ENCODE assay signal across 8 cellular contexts in the genomic region with DNA sequence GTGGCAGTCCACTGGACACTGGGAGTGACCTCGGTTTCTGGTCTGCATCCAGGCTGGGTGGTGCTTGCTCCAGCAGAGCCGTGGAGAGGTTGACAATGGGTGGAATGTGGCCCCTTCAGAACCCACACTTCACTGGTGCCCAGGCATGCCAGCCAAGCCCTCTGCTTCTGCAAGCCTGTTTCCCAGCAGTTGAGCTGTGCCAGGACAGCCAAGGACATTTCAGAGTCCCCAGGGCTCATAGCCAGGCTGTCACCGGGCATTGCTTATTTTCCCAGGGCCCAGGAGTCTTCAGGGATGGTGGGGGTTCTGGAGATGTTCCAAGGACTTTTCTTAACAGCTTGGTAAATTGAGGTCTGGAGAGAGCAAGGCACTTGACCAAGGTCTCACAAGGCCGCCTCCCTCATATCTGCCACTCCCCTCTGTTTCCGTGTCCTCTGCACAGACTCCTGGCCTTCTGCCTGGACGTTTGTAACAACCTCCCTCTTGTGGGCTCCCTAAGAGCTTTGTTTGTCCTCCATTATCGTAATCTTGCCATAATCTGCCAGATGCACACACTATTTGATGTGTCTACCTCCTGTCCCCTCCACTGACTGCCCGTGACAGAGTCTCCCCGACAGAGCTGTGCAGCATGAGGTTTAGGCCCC. TPM values are rescaled to one million over a fixed set of nuclear protein-coding genes. Genes with fewer than 3 reads are reported as not detected.
DNase-seq lines count a peak whose midpoint lies in the region; ATAC-seq and TF ChIP-seq lines count a peak whose summit lies in the region.

No MANE protein-coding gene starts in this region.

- H3K9me3 ChIP-seq in WERI-Rb-1 (ENCODE audit: severe bottlenecking), result no peaks in the 10 kb centered on the region
- no peaks in the 10 kb centered on the region for H3K9me3 ChIP-seq in heart left ventricle
- no peaks in the 10 kb centered on the region for H3K9me3 ChIP-seq in effector memory CD4-positive, alpha-beta T cell (ENCODE audit: control insufficient read depth, low read length)

- DNase-seq in GM03348 (ENCODE audit: low spot score), result peak; percentile 56
- DNase-seq in WERI-Rb-1, result peak; percentile 71
- DNase-seq in heart left ventricle, result peak in 4 of 5 donors; percentile 62 to 84 (median 75)
- DNase-seq in effector memory CD4-positive, alpha-beta T cell, result no peak
- no peak for DNase-seq in NCI-H1694 treated with DMSO at 0.1 percent for 48 hours (lab: John Stamatoyannopoulos, UW)
- no peak for DNase-seq in stimulated activated naive B cell treated with anti-CD40 and anti-IgM and Interleukin-4, amounts not matched to agents 10 μg/mL and 1 μg/mL and 100 μg/mL, for 72 hours

- no peaks in the 10 kb centered on the region for H3K27me3 Mint-ChIP-seq in stimulated activated naive B cell treated with anti-CD40 and anti-IgM and Interleukin-4, amounts not matched to agents 10 μg/mL and 1 μg/mL and 100 μg/mL, for 72 hours

- H3K9me3 Mint-ChIP-seq in stimulated activated naive B cell treated with anti-CD40 and anti-IgM and Interleukin-4, amounts not matched to agents 10 μg/mL and 1 μg/mL and 100 μg/mL, for 72 hours, result no peaks in the 10 kb centered on the region

- TF ChIP-seq POLR2A in heart left ventricle (IDR thresholded peaks at IDR 0.05), result no peak

- H3K4me1 ChIP-seq in heart left ventricle, result peaks cover 30 to 100% (median 97%) of the 10 kb centered on the region in 12 donors
- H3K4me1 ChIP-seq in rectal smooth muscle tissue (ENCODE audit: control insufficient read depth, insufficient read depth, low read length), result peaks cover 42% of the 10 kb centered on the region
- no peaks in the 10 kb centered on the region for H3K4me1 ChIP-seq in effector memory CD4-positive, alpha-beta T cell (ENCODE audit: control insufficient read depth, insufficient read depth, low read length, poor library complexity, severe bottlenecking)

- ATAC-seq in heart left ventricle, result peak; percentile 55 to 76 (median 69)
- no peak for ATAC-seq in HG03342 (IDR thresholded peaks at IDR 0.05; ENCODE audit: unreplicated experiment)
- ATAC-seq in stimulated activated naive B cell treated with anti-CD40 and anti-IgM and Interleukin-4, amounts not matched to agents 10 μg/mL and 1 μg/mL and 100 μg/mL, for 72 hours (replicated peaks), result no peak

- WGBS in heart left ventricle, 4 donors, result 8 to 18% (median 15%) methylated on average over 9 of the region's 9 CpGs

- intact Hi-C loops in heart left ventricle (cut with DNase I), result loop anchor here in 2 of 10 donors (1.0 to 2.0 kb wide), 2 partner anchors 11 to 19 kb away; no protein-coding TSS in a partner anchor

- no peak overlapping the region for H3K4me3 Mint-ChIP-seq in stimulated activated naive B cell treated with anti-CD40 and anti-IgM and Interleukin-4, amounts not matched to agents 10 μg/mL and 1 μg/mL and 100 μg/mL, for 72 hours

- H3K27me3 ChIP-seq in WERI-Rb-1 (ENCODE audit: insufficient read depth, low read depth, severe bottlenecking), result no peaks in the 10 kb centered on the region
- no peaks in the 10 kb centered on the region for H3K27me3 ChIP-seq in heart left ventricle
- no peaks in the 10 kb centered on the region for H3K27me3 ChIP-seq in rectal smooth muscle tissue (ENCODE audit: control insufficient read depth, insufficient read depth, low read length)
- H3K27me3 ChIP-seq in effector memory CD4-positive, alpha-beta T cell (replicated peaks; ENCODE audit: control insufficient read depth, insufficient read depth, low read length, poor library complexity, severe bottlenecking), result no peaks in the 10 kb centered on the region

- H3K27ac ChIP-seq in WERI-Rb-1 (peak overlapping the region; percentile 93), heart left ventricle (peak overlapping the region; percentile 66 to 92 (median 85)), rectal smooth muscle tissue (ENCODE audit: low read depth, low read length) (peak overlapping the region; percentile 3)
- no peak overlapping the region for H3K27ac ChIP-seq in effector memory CD4-positive, alpha-beta T cell (ENCODE audit: insufficient read depth, low read length, poor library complexity, severe bottlenecking)

- no peaks in the 10 kb centered on the region for H3K36me3 Mint-ChIP-seq in stimulated activated naive B cell treated with anti-CD40 and anti-IgM and Interleukin-4, amounts not matched to agents 10 μg/mL and 1 μg/mL and 100 μg/mL, for 72 hours

- H3K36me3 ChIP-seq in WERI-Rb-1, result peaks cover 11% of the 10 kb centered on the region
- H3K36me3 ChIP-seq in heart left ventricle, result peaks cover 0 to 3% (median 0%) of the 10 kb centered on the region in 9 donors
- H3K36me3 ChIP-seq in rectal smooth muscle tissue (ENCODE audit: control insufficient read depth, insufficient read depth, low read length), result peaks cover 3% of the 10 kb centered on the region
- H3K36me3 ChIP-seq in effector memory CD4-positive, alpha-beta T cell (ENCODE audit: control insufficient read depth, insufficient read depth, low read length), result no peaks in the 10 kb centered on the region

- TF ChIP-seq CTCF in WERI-Rb-1 (IDR thresholded peaks at IDR 0.05; ENCODE audit: low read depth, low read length) (no peak), heart left ventricle (IDR thresholded peaks at IDR 0.05) (peak in 2 of 12 donors; percentile 1 to 22)

- no peak overlapping the region for H3K9ac ChIP-seq in rectal smooth muscle tissue (ENCODE audit: low read length)

- H3K4me3 ChIP-seq in WERI-Rb-1 (ENCODE audit: low read depth, low read length), result no peak overlapping the region
- no peak overlapping the region for H3K4me3 ChIP-seq in heart left ventricle
- H3K4me3 ChIP-seq in rectal smooth muscle tissue (ENCODE audit: low read length), result no peak overlapping the region
- no peak overlapping the region for H3K4me3 ChIP-seq in effector memory CD4-positive, alpha-beta T cell (ENCODE audit: insufficient read depth, low read depth, low read length, poor library complexity, severe bottlenecking)

- H3K4me1 Mint-ChIP-seq in stimulated activated naive B cell treated with anti-CD40 and anti-IgM and Interleukin-4, amounts not matched to agents 10 μg/mL and 1 μg/mL and 100 μg/mL, for 72 hours, result peaks cover 9 to 19% of the 10 kb centered on the region in 2 donors

- H3K27ac Mint-ChIP-seq in stimulated activated naive B cell treated with anti-CD40 and anti-IgM and Interleukin-4, amounts not matched to agents 10 μg/mL and 1 μg/mL and 100 μg/mL, for 72 hours, result no peak overlapping the region

RNA-seq across cellular contexts. Expression of a gene that starts 3.8 kb away (rescaled TPM):
- total RNA-seq in heart left ventricle, result 100 to 1,000 TPM in 2 of 9 donors, 10 to 100 TPM in 7; 50.2 to 156 (median 68.5) TPM
- polyA plus RNA-seq in heart left ventricle, result 10 to 100 TPM; 32.1 to 53.5 TPM

RNA-seq across cellular contexts. Expression of a gene that starts 54.6 kb away (rescaled TPM):
- 1,000 to 10,000 TPM; 1,031 to 1,428 (median 1,294) TPM for total RNA-seq in heart left ventricle
- 1,000 to 10,000 TPM; 1,822 to 3,474 TPM for polyA plus RNA-seq in heart left ventricle

Comparison
In these comparisons a context has a peak if more than half of its experiments do, and no peak if none do; other contexts are left out.
1. DNase-seq: peak in GM03348 (single experiment), WERI-Rb-1 (single experiment) and heart left ventricle (4 of 5); none in effector memory CD4-positive, alpha-beta T cell (0 of 3), NCI-H1694 treated with DMSO at 0.1 percent for 48 hours (single experiment) and stimulated activated naive B cell treated with anti-CD40 and anti-IgM and Interleukin-4, amounts not matched to agents 10 μg/mL and 1 μg/mL and 100 μg/mL, for 72 hours (single experiment).
2. ATAC-seq: peak in heart left ventricle (4 of 4); none in HG03342 (single experiment) and stimulated activated naive B cell treated with anti-CD40 and anti-IgM and Interleukin-4, amounts not matched to agents 10 μg/mL and 1 μg/mL and 100 μg/mL, for 72 hours (0 of 2).